ENCODE assay signal across 18 cellular contexts in genomic region chr6:168130683-168131371, GRCh38. TPM values are rescaled to one million over a fixed set of nuclear protein-coding genes. Genes with fewer than 3 reads are reported as not detected.
"Had no signal": no experiment of that assay in that cellular context is flagged by ENCODE, and none has a peak within 500 bp of the region (broad histone marks: within the 10 kb centered on the region; RNA-seq: fewer than 3 reads in every experiment).

No MANE protein-coding gene starts in this region.

- DNase-seq: activated CD4-positive, alpha-beta T cell treated with anti-CD3 and anti-CD28 coated beads, Interleukin-2, amount 50 U/mL, for 1 hour; activated CD4-positive, CD25-positive, alpha-beta regulatory T cell; activated gamma-delta T cell treated with Interleukin-2 at 50 U/mL for 16 hours; activated naive CD8-positive, alpha-beta T cell treated with anti-CD3 and anti-CD28 coated beads for 36 hours; activated T-cell treated with anti-CD3 and anti-CD28 coated beads, Interleukin-2, amount 50 U/mL, for 48 hours; brain microvascular endothelial cell; glutamatergic neuron; left lung; ovary; small intestine; T-helper 2 cell had no signal

- H3K36me3 Mint-ChIP-seq: activated naive CD8-positive, alpha-beta T cell treated with anti-CD3 and anti-CD28 coated beads for 36 hours; memory B cell; stimulated activated effector memory CD8-positive, alpha-beta T cell treated with anti-CD3 and anti-CD28 coated beads, Interleukin-12 subunit alpha, Interleukin-12 subunit beta, amount 100 ng/mL, for 72 hours had no signal

- H3K4me1 Mint-ChIP-seq: activated naive CD8-positive, alpha-beta T cell treated with anti-CD3 and anti-CD28 coated beads for 36 hours; memory B cell; stimulated activated effector memory CD8-positive, alpha-beta T cell treated with anti-CD3 and anti-CD28 coated beads, Interleukin-12 subunit alpha, Interleukin-12 subunit beta, amount 100 ng/mL, for 72 hours had no signal

- H3K27ac ChIP-seq: brain microvascular endothelial cell, dorsolateral prefrontal cortex, left lung, ovary, tibial nerve had no signal

- H3K36me3 ChIP-seq: brain microvascular endothelial cell, left lung, ovary, tibial nerve had no signal

- H3K9me3 Mint-ChIP-seq: activated naive CD8-positive, alpha-beta T cell treated with anti-CD3 and anti-CD28 coated beads for 36 hours; memory B cell; stimulated activated effector memory CD8-positive, alpha-beta T cell treated with anti-CD3 and anti-CD28 coated beads, Interleukin-12 subunit alpha, Interleukin-12 subunit beta, amount 100 ng/mL, for 72 hours had no signal

- ATAC-seq: esophagus mucosa; left lung; stimulated activated effector memory CD8-positive, alpha-beta T cell treated with anti-CD3 and anti-CD28 coated beads, Interleukin-12 subunit alpha, Interleukin-12 subunit beta, amount 100 ng/mL, for 72 hours had no signal

- H3K4me3 ChIP-seq: dorsolateral prefrontal cortex, left lung, ovary, tibial nerve had no signal

- H3K27ac Mint-ChIP-seq: activated naive CD8-positive, alpha-beta T cell treated with anti-CD3 and anti-CD28 coated beads for 36 hours; memory B cell; stimulated activated effector memory CD8-positive, alpha-beta T cell treated with anti-CD3 and anti-CD28 coated beads, Interleukin-12 subunit alpha, Interleukin-12 subunit beta, amount 100 ng/mL, for 72 hours had no signal

- H3K9me3 ChIP-seq: left lung, ovary, tibial nerve had no signal

- H3K4me3 Mint-ChIP-seq: activated naive CD8-positive, alpha-beta T cell treated with anti-CD3 and anti-CD28 coated beads for 36 hours; memory B cell; stimulated activated effector memory CD8-positive, alpha-beta T cell treated with anti-CD3 and anti-CD28 coated beads, Interleukin-12 subunit alpha, Interleukin-12 subunit beta, amount 100 ng/mL, for 72 hours had no signal

- H3K27me3 ChIP-seq: brain microvascular endothelial cell, dorsolateral prefrontal cortex, ovary, tibial nerve had no signal

RNA-seq across cellular contexts. Expression of gene FRMD1, which starts 51.8 kb away (rescaled TPM):
- total RNA-seq: activated naive CD8-positive, alpha-beta T cell treated with anti-CD3 and anti-CD28 coated beads for 36 hours; esophagus mucosa; fibroblast of villous mesenchyme; left lung had no signal
- polyA plus RNA-seq: neural cell had no signal
